In the genomic region with DNA sequence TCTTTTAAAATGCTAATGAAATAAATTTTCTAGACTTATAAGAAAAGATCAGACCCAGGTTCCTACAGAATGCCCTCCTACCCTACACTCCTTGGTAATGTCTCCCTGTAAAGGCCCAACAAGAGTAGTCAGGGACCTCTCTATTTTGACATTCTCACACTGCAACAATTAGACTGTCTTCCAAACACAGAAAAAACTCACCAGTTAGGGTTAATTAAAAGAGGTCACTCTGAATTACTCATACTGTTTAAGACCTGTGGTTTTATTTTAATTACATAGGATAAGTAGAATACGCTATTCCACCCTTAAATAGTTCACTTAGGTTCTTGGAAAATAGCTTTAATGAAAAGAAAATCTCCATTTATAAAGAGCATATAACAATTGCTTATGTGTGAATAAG, we compare ENCODE assay signal across 30 cellular contexts.
DNase-seq lines count a peak whose midpoint lies in the region; ATAC-seq, FAIRE-seq and TF ChIP-seq lines count a peak whose summit lies in the region.
"Had no signal": no experiment of that assay in that cellular context is flagged by ENCODE, and none has a peak within 500 bp of the region (broad histone marks: within the 10 kb centered on the region; RNA-seq: fewer than 3 reads in every experiment).

No MANE protein-coding gene starts in this region.

- no peak for TF ChIP-seq CTCF in GM23338 (conservative IDR thresholded peaks at IDR 0.05; ENCODE audit: low read depth in 2 of 2)
- no peak for TF ChIP-seq CTCF in astrocyte (IDR thresholded peaks at IDR 0.05; ENCODE audit: insufficient read depth, low read depth, low read length)
- no peak for TF ChIP-seq CTCF in CD14-positive monocyte (IDR thresholded peaks at IDR 0.05)

- H4K20me1 ChIP-seq in GM23338 (replicated peaks; ENCODE audit: insufficient read depth) = no peaks in the 10 kb centered on the region
- H4K20me1 ChIP-seq in astrocyte (ENCODE audit: insufficient read depth, low read length) = no peaks in the 10 kb centered on the region

- FAIRE-seq in astrocyte (lab: Jason Lieb, UNC) = no peak
- FAIRE-seq: frontal cortex, TTC549 had no signal

- no peaks in the 10 kb centered on the region; the same call in 2 of the 3 replicates for H3K9me3 Mint-ChIP-seq in GM23338
- H3K9me3 Mint-ChIP-seq in astrocyte (ENCODE audit: unreplicated experiment) = no peaks in the 10 kb centered on the region
- peaks cover 0 to under 1% (median 0%) of the 10 kb centered on the region in 7 donors for H3K9me3 Mint-ChIP-seq in CD14-positive monocyte
- H3K9me3 Mint-ChIP-seq: activated CD4-positive, alpha-beta memory T cell treated with anti-CD3 and anti-CD28 coated beads, Interleukin-2, amount 10 ng/mL, durations not matched to agents 7 days and 5 days; T-helper 1 cell treated with Interleukin-12 subunit alpha and Interleukin-12 subunit beta and Interleukin-4 antibody, amounts not matched to agents 30 μg/mL and 1 μg/mL, for 36 hours had no signal

- H3K9ac ChIP-seq in HUES64 (ENCODE audit: low read depth, low read length) = no peak overlapping the region
- H3K9ac ChIP-seq in astrocyte (ENCODE audit: low read length) = peak overlapping the region; percentile 64
- H3K9ac ChIP-seq: BLaER1 treated with 17β-estradiol and CSF1 and Interleukin-3, amounts not matched to agents 10 nM and 100 nM had no signal

- H3K4me3 Mint-ChIP-seq in GM23338 (no peak overlapping the region), astrocyte (ENCODE audit: unreplicated experiment) (no peak overlapping the region), CD14-positive monocyte (no peak overlapping the region)
- H3K4me3 Mint-ChIP-seq: activated CD4-positive, alpha-beta memory T cell treated with anti-CD3 and anti-CD28 coated beads, Interleukin-2, amount 10 ng/mL, durations not matched to agents 7 days and 5 days; naive thymus-derived CD4-positive, alpha-beta T cell; T-helper 1 cell treated with Interleukin-12 subunit alpha and Interleukin-12 subunit beta and Interleukin-4 antibody, amounts not matched to agents 30 μg/mL and 1 μg/mL, for 36 hours had no signal

- peaks cover 24% of the 10 kb centered on the region for H3K4me1 ChIP-seq in GM23338 (ENCODE audit: insufficient read depth)
- H3K4me1 ChIP-seq in HUES64 (ENCODE audit: insufficient read depth, low read length) = peaks cover 29% of the 10 kb centered on the region
- peaks cover 20% of the 10 kb centered on the region for H3K4me1 ChIP-seq in astrocyte (ENCODE audit: insufficient read depth, low read length)
- peaks cover 37% of the 10 kb centered on the region for H3K4me1 ChIP-seq in mesodermal cell (ENCODE audit: control insufficient read depth, insufficient read depth, low read length, poor library complexity, severe bottlenecking)
- H3K4me1 ChIP-seq: BLaER1 treated with 17β-estradiol and CSF1 and Interleukin-3, amounts not matched to agents 10 nM and 100 nM; heart right ventricle; stomach had no signal

- H3K27ac Mint-ChIP-seq in GM23338 (peak overlapping the region; percentile 96), astrocyte (ENCODE audit: unreplicated experiment) (peak overlapping the region; percentile 94), CD14-positive monocyte (no peak overlapping the region)
- H3K27ac Mint-ChIP-seq: activated CD4-positive, alpha-beta memory T cell treated with anti-CD3 and anti-CD28 coated beads, Interleukin-2, amount 10 ng/mL, durations not matched to agents 7 days and 5 days; naive thymus-derived CD4-positive, alpha-beta T cell; progenitor cell of endocrine pancreas; T-helper 1 cell treated with Interleukin-12 subunit alpha and Interleukin-12 subunit beta and Interleukin-4 antibody, amounts not matched to agents 30 μg/mL and 1 μg/mL, for 36 hours had no signal

- H3K79me2 ChIP-seq in GM23338 (replicated peaks; ENCODE audit: insufficient read depth) (peaks cover 12% of the 10 kb centered on the region), astrocyte (ENCODE audit: insufficient read depth, low read length) (no peaks in the 10 kb centered on the region)

- H3K27me3 ChIP-seq in GM23338 (ENCODE audit: insufficient read depth) (no peaks in the 10 kb centered on the region), HUES64 (ENCODE audit: insufficient read depth, low read length) (no peaks in the 10 kb centered on the region), astrocyte (ENCODE audit: insufficient read depth, low read length) (no peaks in the 10 kb centered on the region)
- H3K27me3 ChIP-seq: BLaER1 treated with 17β-estradiol and CSF1 and Interleukin-3, amounts not matched to agents 10 nM and 100 nM; heart right ventricle; neutrophil; sigmoid colon; stomach had no signal

- no peak for DNase-seq in GM23338 (ENCODE audit: low spot score)
- no peak for DNase-seq in astrocyte (ENCODE audit: low read depth)
- DNase-seq in NCI-H1436 treated with DMSO at 0.1 percent for 48 hours (lab: John Stamatoyannopoulos, UW) = no peak
- DNase-seq in CD14-positive monocyte (ENCODE audit: low spot score) = no peak
- DNase-seq: activated CD4-positive, alpha-beta memory T cell treated with anti-CD3 and anti-CD28 coated beads, Interleukin-2, amount 10 ng/mL, durations not matched to agents 7 days and 5 days; activated CD8-positive, alpha-beta memory T cell treated with anti-CD3 and anti-CD28 coated beads, Interleukin-2, amount 50 U/mL, for 4 hours; activated naive CD4-positive, alpha-beta T cell; cerebellar nuclear complex; COR-L47; DMS79 treated with DMSO at 0.1 percent for 48 hours; GF-D8; heart right ventricle; Kasumi-1; naive thymus-derived CD4-positive, alpha-beta T cell; NCI-H1694 treated with DMSO at 0.1 percent for 48 hours; NCI-H446 treated with DMSO at 0.1 percent for 48 hours; sigmoid colon; stimulated activated CD4-positive, alpha-beta T cell treated with anti-CD3 and anti-CD28 coated beads, Interleukin-4, amount 100 ng/mL, for 1 hour; stomach had no signal

- H3K27ac ChIP-seq in GM23338 (ENCODE audit: low read depth) (peak overlapping the region; percentile 52; the same call in 1 of the 2 replicates), HUES64 (ENCODE audit: low read depth, low read length) (peak overlapping the region; percentile 61), astrocyte (ENCODE audit: low read depth, low read length) (peak overlapping the region; percentile 86), mesodermal cell (ENCODE audit: low read depth, low read length, severe bottlenecking) (peak overlapping the region; percentile 88)
- H3K27ac ChIP-seq: BLaER1 treated with 17β-estradiol and CSF1 and Interleukin-3, amounts not matched to agents 10 nM and 100 nM; heart right ventricle; neutrophil; SK-N-MC; stomach had no signal

- H3K9me3 ChIP-seq in HUES64 (ENCODE audit: insufficient read depth, low read depth, low read length) (no peaks in the 10 kb centered on the region), astrocyte (ENCODE audit: insufficient read depth, low read depth, low read length) (no peaks in the 10 kb centered on the region), mesodermal cell (ENCODE audit: control insufficient read depth, low read length) (no peaks in the 10 kb centered on the region)
- H3K9me3 ChIP-seq: heart right ventricle, neutrophil, sigmoid colon, stomach had no signal

- ATAC-seq in GM23338 = no peak
- no peak for ATAC-seq in esophagus mucosa
- ATAC-seq: activated CD4-positive, CD25-positive, alpha-beta regulatory T cell treated with anti-CD3 and anti-CD28 coated beads, Interleukin-2, amount 50 U/mL, for 24 hours; heart right ventricle; naive thymus-derived CD4-positive, alpha-beta T cell had no signal

- H3K36me3 ChIP-seq in GM23338 (ENCODE audit: insufficient read depth) = peaks cover 12% of the 10 kb centered on the region; the same call in 1 of the 2 replicates
- peaks cover 7% of the 10 kb centered on the region for H3K36me3 ChIP-seq in HUES64 (ENCODE audit: insufficient read depth, low read length)
- H3K36me3 ChIP-seq in astrocyte (ENCODE audit: insufficient read depth, low read length) = no peaks in the 10 kb centered on the region
- H3K36me3 ChIP-seq in mesodermal cell (ENCODE audit: control insufficient read depth, insufficient read depth, low read length) = peaks cover 6% of the 10 kb centered on the region

- H3K4me1 Mint-ChIP-seq in GM23338 (peaks cover 28% of the 10 kb centered on the region), astrocyte (ENCODE audit: low read depth, unreplicated experiment) (peaks cover 28% of the 10 kb centered on the region), CD14-positive monocyte (no peaks in the 10 kb centered on the region)
- H3K4me1 Mint-ChIP-seq: activated CD4-positive, alpha-beta memory T cell treated with anti-CD3 and anti-CD28 coated beads, Interleukin-2, amount 10 ng/mL, durations not matched to agents 7 days and 5 days had no signal

- H2AFZ ChIP-seq in GM23338 (no peak overlapping the region), astrocyte (ENCODE audit: low read depth, low read length) (no peak overlapping the region)

- H3K36me3 Mint-ChIP-seq in GM23338 (ENCODE audit: low read depth) = peaks cover 54% of the 10 kb centered on the region
- H3K36me3 Mint-ChIP-seq in astrocyte (ENCODE audit: low read depth, unreplicated experiment) = peaks cover 8% of the 10 kb centered on the region
- H3K36me3 Mint-ChIP-seq in CD14-positive monocyte = peaks cover 29 to 56% of the 10 kb centered on the region in 2 donors

- 0 out of 2 replicates have a peak, but pooled peaks cover 3% of the 10 kb centered on the region for H3F3A ChIP-seq in GM23338 (replicated peaks; ENCODE audit: low read depth)

- WGBS in HUES64 = no CpG with 5 or more reads among the region's 1 CpG
- WGBS in mesodermal cell (ENCODE audit: insufficient coverage in 2 of 2), 2 experiments = no CpG with 5 or more reads among the region's 1 CpG

- no peak overlapping the region for H3K4me3 ChIP-seq in GM23338
- no peak overlapping the region for H3K4me3 ChIP-seq in HUES64 (ENCODE audit: low read length)
- no peak overlapping the region for H3K4me3 ChIP-seq in astrocyte (ENCODE audit: insufficient read depth, low read depth, low read length)
- no peak overlapping the region for H3K4me3 ChIP-seq in mesodermal cell (ENCODE audit: extremely low read depth, insufficient read depth, low read length, poor library complexity, severe bottlenecking)
- H3K4me3 ChIP-seq: BLaER1 treated with 17β-estradiol and CSF1 and Interleukin-3, amounts not matched to agents 10 nM and 100 nM; heart right ventricle; sigmoid colon; SK-N-MC; stomach had no signal

- no peaks in the 10 kb centered on the region; the same call in 1 of the 2 replicates for H3K9me2 ChIP-seq in GM23338 (ENCODE audit: insufficient read depth)

- intact Hi-C loops in CD14-positive monocyte (cut with micrococcal nuclease) = no loop called here

- no peaks in the 10 kb centered on the region for H3K27me3 Mint-ChIP-seq in GM23338 (ENCODE audit: insufficient read depth, low read depth, poor library complexity)
- H3K27me3 Mint-ChIP-seq in astrocyte (ENCODE audit: low read depth, unreplicated experiment) = no peaks in the 10 kb centered on the region
- peaks cover 0 to 2% (median 0%) of the 10 kb centered on the region in 3 donors for H3K27me3 Mint-ChIP-seq in CD14-positive monocyte (ENCODE audit: low read depth in 3 of 3)
- H3K27me3 Mint-ChIP-seq: activated CD4-positive, alpha-beta memory T cell treated with anti-CD3 and anti-CD28 coated beads, Interleukin-2, amount 10 ng/mL, durations not matched to agents 7 days and 5 days; naive thymus-derived CD4-positive, alpha-beta T cell; progenitor cell of endocrine pancreas had no signal

- H3K4me2 ChIP-seq in GM23338 = no peak overlapping the region; the same call in none of the 2 replicates
- H3K4me2 ChIP-seq in astrocyte (ENCODE audit: low read length) = peak overlapping the region; percentile 81
- H3K4me2 ChIP-seq: BLaER1 treated with 17β-estradiol and CSF1 and Interleukin-3, amounts not matched to agents 10 nM and 100 nM had no signal

Comparison
In these comparisons a context has a peak if more than half of its experiments do, and no peak if none do; other contexts are left out.
1. H3K27ac Mint-ChIP-seq: peak in GM23338 (single experiment) and astrocyte (single experiment); none in CD14-positive monocyte (0 of 7).
2. Peak in every context shown above with its lines, with median percentiles within 50 percentile points of each other: H3K27ac ChIP-seq.